9 cellular contexts compared by ENCODE assay signal in genomic region chr12:124654666-124655316, GRCh38.
DNase-seq lines count a peak whose midpoint lies in the region; ATAC-seq and TF ChIP-seq lines count a peak whose summit lies in the region.
"Had no signal": no experiment of that assay in that cellular context is flagged by ENCODE, and none has a peak within 500 bp of the region (broad histone marks: within the 10 kb centered on the region; RNA-seq: fewer than 3 reads in every experiment).

No MANE protein-coding gene starts in this region.

- no peaks in the 10 kb centered on the region for H3K4me1 Mint-ChIP-seq in CD8-positive, alpha-beta memory T cell

- H3K4me1 ChIP-seq in CD8-positive, alpha-beta memory T cell (ENCODE audit: insufficient read depth, low read length), result no peaks in the 10 kb centered on the region
- H3K4me1 ChIP-seq in foreskin keratinocyte, result peaks cover 6% of the 10 kb centered on the region

- peak overlapping the region; percentile 49; the same call in 1 of the 2 replicates for H3K27ac ChIP-seq in VCaP
- no peak overlapping the region for H3K27ac ChIP-seq in CD8-positive, alpha-beta memory T cell (ENCODE audit: low read depth, low read length)
- no peak overlapping the region for H3K27ac ChIP-seq in foreskin keratinocyte

- H3K27me3 ChIP-seq in CD8-positive, alpha-beta memory T cell (ENCODE audit: insufficient read depth, low read length, poor library complexity, severe bottlenecking), result no peaks in the 10 kb centered on the region
- peaks cover 16% of the 10 kb centered on the region for H3K27me3 ChIP-seq in foreskin keratinocyte

- ATAC-seq in left ventricle myocardium superior (peak; percentile 41), GM21526 (IDR thresholded peaks at IDR 0.05; ENCODE audit: low FRiP score, unreplicated experiment) (no peak), foreskin keratinocyte (no peak)

- CTCF ChIA-PET in CD8-positive, alpha-beta memory T cell (lab: Charles Lee), result no interaction called here

- H3K36me3 ChIP-seq in CD8-positive, alpha-beta memory T cell (ENCODE audit: insufficient read depth, low read length), result no peaks in the 10 kb centered on the region
- H3K36me3 ChIP-seq: HAP-1 had no signal

- no peak overlapping the region for H3K4me3 Mint-ChIP-seq in CD8-positive, alpha-beta memory T cell

- H3K36me3 Mint-ChIP-seq in CD8-positive, alpha-beta memory T cell, result peaks cover 0 to 3% (median 0%) of the 10 kb centered on the region in 3 donors

- TF ChIP-seq CTCF in VCaP (conservative IDR thresholded peaks at IDR 0.05), result no peak
- no peak for TF ChIP-seq CTCF in foreskin keratinocyte (conservative IDR thresholded peaks at IDR 0.05)

- no peak overlapping the region for H3K27ac Mint-ChIP-seq in CD8-positive, alpha-beta memory T cell

- intact Hi-C loops in left ventricle myocardium superior (cut with micrococcal nuclease), result no loop called here

- peaks cover 0 to 5% (median 0%) of the 10 kb centered on the region in 5 donors for H3K9me3 Mint-ChIP-seq in CD8-positive, alpha-beta memory T cell

- POLR2A ChIA-PET in CD8-positive, alpha-beta memory T cell (lab: Charles Lee), result no interaction called here

- H3K4me3 ChIP-seq in CD8-positive, alpha-beta memory T cell (ENCODE audit: low read length), result no peak overlapping the region
- H3K4me3 ChIP-seq: HAP-1 had no signal

- DNase-seq in DMS79 treated with DMSO at 0.1 percent for 48 hours (lab: John Stamatoyannopoulos, UW), result peak; percentile 82
- DNase-seq in left ventricle myocardium superior, result peak; percentile 85
- DNase-seq in retina, result peak; percentile 46
- no peak for DNase-seq in NCI-H2107 (lab: John Stamatoyannopoulos, UW)
- DNase-seq in CD8-positive, alpha-beta memory T cell, result no peak
- no peak for DNase-seq in foreskin keratinocyte

- no peaks in the 10 kb centered on the region for H3K9me3 ChIP-seq in CD8-positive, alpha-beta memory T cell (ENCODE audit: low read length)
- H3K9me3 ChIP-seq: HAP-1 had no signal

- peaks cover 11 to 17% of the 10 kb centered on the region in 2 donors for H3K27me3 Mint-ChIP-seq in CD8-positive, alpha-beta memory T cell

Comparison
In these comparisons a context has a peak if more than half of its experiments do, and no peak if none do; other contexts are left out.
1. DNase-seq: peak in DMS79 treated with DMSO at 0.1 percent for 48 hours (single experiment), left ventricle myocardium superior (single experiment) and retina (single experiment); none in NCI-H2107 (single experiment), CD8-positive, alpha-beta memory T cell (0 of 5) and foreskin keratinocyte (0 of 2).